Comparison of ENCODE assay signal across 8 cellular contexts in genomic region chr17:44775136-44775837, GRCh38. TPM values are rescaled to one million over a fixed set of nuclear protein-coding genes. Genes with fewer than 3 reads are reported as not detected.
DNase-seq lines count a peak whose midpoint lies in the region; ATAC-seq and TF ChIP-seq lines count a peak whose summit lies in the region.

No MANE protein-coding gene starts in this region.

- TF ChIP-seq EP300 in upper lobe of left lung (IDR thresholded peaks at IDR 0.05), result no peak

- H4K12ac ChIP-seq in trophoblast cell (ENCODE audit: low read depth, low read length), result no peak overlapping the region

- H3K4me3 Mint-ChIP-seq in activated naive CD8-positive, alpha-beta T cell treated with anti-CD3 and anti-CD28 coated beads for 36 hours, result peak overlapping the region; percentile 74

- peak overlapping the region; percentile 57 for H3K4me3 ChIP-seq in HFF-Myc (replicated peaks; ENCODE audit: low read depth, low read length)
- H3K4me3 ChIP-seq in NB4 (ENCODE audit: low read depth, low read length), result peak overlapping the region; percentile 44
- H3K4me3 ChIP-seq in cardiac muscle cell, result peak overlapping the region; percentile 26
- peak overlapping the region; percentile 72 for H3K4me3 ChIP-seq in trophoblast cell (ENCODE audit: low read depth, low read length)
- H3K4me3 ChIP-seq in upper lobe of left lung, result peak overlapping the region; percentile 64 to 73 (median 69)

- H3K18ac ChIP-seq in trophoblast cell (ENCODE audit: low read length), result no peak overlapping the region

- H3K4me1 ChIP-seq in cardiac muscle cell (ENCODE audit: low read depth), result peaks cover 4% of the 10 kb centered on the region
- peaks cover 4 to 11% of the 10 kb centered on the region in 2 experiments for H3K4me1 ChIP-seq in trophoblast cell (ENCODE audit: control insufficient read depth in 1 of 2, insufficient read depth in 2 of 2, low read length in 2 of 2)
- peaks cover 24 to 33% (median 26%) of the 10 kb centered on the region in 4 donors for H3K4me1 ChIP-seq in upper lobe of left lung

- peak overlapping the region; percentile 53 for H2AFZ ChIP-seq in trophoblast cell (ENCODE audit: insufficient read depth, low read length, poor library complexity)

- peaks cover 8% of the 10 kb centered on the region for H3K4me1 Mint-ChIP-seq in activated naive CD8-positive, alpha-beta T cell treated with anti-CD3 and anti-CD28 coated beads for 36 hours

- H4K8ac ChIP-seq in trophoblast cell (ENCODE audit: low read depth, low read length), result no peak overlapping the region

- no peak overlapping the region for H3K14ac ChIP-seq in trophoblast cell (ENCODE audit: low read length)

- no peaks in the 10 kb centered on the region for H3K9me3 ChIP-seq in cardiac muscle cell (ENCODE audit: low read depth)
- H3K9me3 ChIP-seq in trophoblast cell (ENCODE audit: insufficient read depth, low read depth, low read length), result no peaks in the 10 kb centered on the region
- no peaks in the 10 kb centered on the region for H3K9me3 ChIP-seq in upper lobe of left lung

- H3K36me3 ChIP-seq in cardiac muscle cell (no peaks in the 10 kb centered on the region), trophoblast cell (ENCODE audit: control insufficient read depth in 1 of 2, insufficient read depth in 2 of 2, low read length in 2 of 2) (no peaks in the 10 kb centered on the region), upper lobe of left lung (no peaks in the 10 kb centered on the region)

- peak; percentile 65 for TF ChIP-seq POLR2A in NB4 (IDR thresholded peaks at IDR 0.05; ENCODE audit: extremely low read depth, insufficient read length)
- no peak for TF ChIP-seq POLR2A in upper lobe of left lung (IDR thresholded peaks at IDR 0.05)

- no peak overlapping the region for H2BK12ac ChIP-seq in trophoblast cell (ENCODE audit: low read length)

- peak overlapping the region; percentile 47 for H3K27ac Mint-ChIP-seq in activated naive CD8-positive, alpha-beta T cell treated with anti-CD3 and anti-CD28 coated beads for 36 hours

- no peaks in the 10 kb centered on the region for H3K79me2 ChIP-seq in trophoblast cell (ENCODE audit: control insufficient read depth, insufficient read depth, low read length, poor library complexity)

- no peak overlapping the region for H4K91ac ChIP-seq in trophoblast cell (ENCODE audit: low read depth, low read length)

- no peak overlapping the region for H3K4ac ChIP-seq in trophoblast cell (ENCODE audit: low read depth, low read length)

- H2BK5ac ChIP-seq in trophoblast cell (ENCODE audit: low read depth, low read length, poor library complexity), result no peak overlapping the region

- no peak overlapping the region for H3K9ac ChIP-seq in trophoblast cell (ENCODE audit: low read length)

- no peaks in the 10 kb centered on the region for H3K79me1 ChIP-seq in trophoblast cell (ENCODE audit: low read length)

- ATAC-seq in upper lobe of left lung (ENCODE audit: low FRiP score in 2 of 2), result peak; percentile 95 to 96

- no peak overlapping the region for H2BK120ac ChIP-seq in trophoblast cell (ENCODE audit: insufficient read depth, low read length, poor library complexity)

- H3K36me3 Mint-ChIP-seq in activated naive CD8-positive, alpha-beta T cell treated with anti-CD3 and anti-CD28 coated beads for 36 hours, result no peaks in the 10 kb centered on the region

- H3K4me2 ChIP-seq in trophoblast cell (ENCODE audit: low read length), result peak overlapping the region; percentile 93

- peak; percentile 93 for DNase-seq in GM04504 (ENCODE audit: low read depth)
- peak; percentile 91 for DNase-seq in HFF-Myc (ENCODE audit: extremely low read depth, low read depth)
- peak; percentile 98 for DNase-seq in NB4 (ENCODE audit: low read depth)
- peak; percentile 100 for DNase-seq in SK-N-DZ (ENCODE audit: low spot score)
- peak; percentile 98 for DNase-seq in activated naive CD8-positive, alpha-beta T cell treated with anti-CD3 and anti-CD28 coated beads for 36 hours
- peak in 1 of 2 donors; percentile 98 for DNase-seq in cardiac muscle cell (ENCODE audit: low read depth in 1 of 2, low spot score in 1 of 2)
- DNase-seq in trophoblast cell, result peak; percentile 99
- peak; percentile 97 to 98 for DNase-seq in upper lobe of left lung

- H2AK5ac ChIP-seq in trophoblast cell (ENCODE audit: low read length), result no peak overlapping the region

- no CpG with 5 or more reads among the region's 50 CpGs for WGBS in trophoblast cell (ENCODE audit: extremely low coverage, insufficient coverage, insufficient read length)
- WGBS in upper lobe of left lung, 2 donors, result 0 to 1% methylated on average over 25 to 32 of the region's 50 CpGs

- no peaks in the 10 kb centered on the region for H3K9me3 Mint-ChIP-seq in activated naive CD8-positive, alpha-beta T cell treated with anti-CD3 and anti-CD28 coated beads for 36 hours

- no peak overlapping the region for H3K23ac ChIP-seq in trophoblast cell (ENCODE audit: low read length)

- no peak for TF ChIP-seq CTCF in HFF-Myc (IDR thresholded peaks at IDR 0.05; ENCODE audit: low read depth, low read length, missing control alignments)
- no peak for TF ChIP-seq CTCF in NB4 (IDR thresholded peaks at IDR 0.05; ENCODE audit: low read depth, low read length)
- TF ChIP-seq CTCF in cardiac muscle cell (IDR thresholded peaks at IDR 0.05; ENCODE audit: low read depth, low read length), result no peak
- TF ChIP-seq CTCF in upper lobe of left lung (IDR thresholded peaks at IDR 0.05), result no peak

- H3K27ac ChIP-seq in cardiac muscle cell (no peak overlapping the region), trophoblast cell (ENCODE audit: low read depth, low read length) (no peak overlapping the region), upper lobe of left lung (peak overlapping the region in 1 of 4 donors; percentile 37)

- H3K27me3 ChIP-seq in cardiac muscle cell (no peaks in the 10 kb centered on the region), trophoblast cell (ENCODE audit: insufficient read depth, low read length) (peaks cover 2% of the 10 kb centered on the region), upper lobe of left lung (peaks cover 0 to 12% (median 1%) of the 10 kb centered on the region in 4 donors)

- H3K27me3 Mint-ChIP-seq in activated naive CD8-positive, alpha-beta T cell treated with anti-CD3 and anti-CD28 coated beads for 36 hours, result peaks cover 12% of the 10 kb centered on the region

RNA-seq across cellular contexts. Expression of gene ADAM11, which starts 16.5 kb away (rescaled TPM):
- polyA plus RNA-seq in SK-N-DZ (2014; cell fraction: cytosol; rRNA removed), result 10.4 and 12.3 TPM in 2 replicates
- polyA plus RNA-seq in SK-N-DZ (2014; cell fraction: nucleus; rRNA removed), result 97.2 and 118 TPM in 2 replicates
- total RNA-seq in activated naive CD8-positive, alpha-beta T cell treated with anti-CD3 and anti-CD28 coated beads for 36 hours, result under 1 TPM; 0.10 TPM
- total RNA-seq in cardiac muscle cell, result 72.3 and 116 TPM in 2 replicates
- 22.3 and 29.1 TPM in 2 replicates for polyA plus RNA-seq in cardiac muscle cell
- polyA plus RNA-seq in trophoblast cell (2013), result 0.34 and 0.47 TPM in 2 replicates
- 1 to 10 TPM in 1 of 6 donors, under 1 TPM in 4, not detected in 1; 0.15 to 1.0 (median 0.20) TPM for total RNA-seq in upper lobe of left lung

RNA-seq across cellular contexts. Expression of gene GJC1, which starts 54.8 kb away (rescaled TPM):
- 41.0 and 48.8 TPM in 2 replicates for polyA plus RNA-seq in SK-N-DZ (2014; cell fraction: cytosol; rRNA removed)
- 15.7 and 37.2 TPM in 2 replicates for polyA plus RNA-seq in SK-N-DZ (2014; cell fraction: nucleus; rRNA removed)
- total RNA-seq in activated naive CD8-positive, alpha-beta T cell treated with anti-CD3 and anti-CD28 coated beads for 36 hours, result 1 to 10 TPM; 6.9 to 7.8 TPM
- total RNA-seq in cardiac muscle cell (25.8 and 37.3 TPM in 2 replicates), upper lobe of left lung (10 to 100 TPM in 2 of 6 donors, 1 to 10 TPM in 4; 4.2 to 14.8 (median 8.6) TPM)
- 14.8 and 27.0 TPM in 2 replicates for polyA plus RNA-seq in cardiac muscle cell
- 17.0 and 18.0 TPM in 2 replicates for polyA plus RNA-seq in trophoblast cell (2013)

Comparison
In these comparisons a context has a peak if more than half of its experiments do, and no peak if none do; other contexts are left out.
1. RNA of gene ADAM11, which starts 16.5 kb away (total RNA-seq): 72.3 to 116 TPM in cardiac muscle cell; 0.15 to 1.0 TPM in upper lobe of left lung and 0.10 TPM in activated naive CD8-positive, alpha-beta T cell treated with anti-CD3 and anti-CD28 coated beads for 36 hours; every median in the first group is over 10 times any median in the second.
2. Peak in every context shown above with its lines, with median percentiles within 50 percentile points of each other: H3K4me3 ChIP-seq.